In genomic region chr2:66528974-66529724, GRCh38 we compare ENCODE assay signal across 1 cellular context.
TF ChIP-seq lines count a peak whose summit lies in the region.

No MANE protein-coding gene starts in this region.

TF ChIP-seq in HepG2, 621 proteins besides CTCF, POLR2A, EP300 and RAD21 (continued from another document):
- TF ChIP-seq FOXP1 (IDR thresholded peaks at IDR 0.05) (no peak), FOXP1 (CRISPR knock-in tag; IDR thresholded peaks at IDR 0.05) (peak; percentile 57; the same call in 1 of the 2 replicates), TP53 (CRISPR knock-in tag; conservative IDR thresholded peaks at IDR 0.05) (no peak), AHDC1 (CRISPR knock-in tag; IDR thresholded peaks at IDR 0.05; ENCODE audit: borderline replicate concordance) (peak; percentile 46; the same call in 1 of the 2 replicates), RNF219 (CRISPR knock-in tag; IDR thresholded peaks at IDR 0.05) (no peak), ZSCAN20 (CRISPR knock-in tag; IDR thresholded peaks at IDR 0.05; ENCODE audit: borderline replicate concordance) (no peak), ZNF34 (CRISPR knock-in tag; IDR thresholded peaks at IDR 0.05; ENCODE audit: borderline replicate concordance) (no peak), GATAD2A (CRISPR knock-in tag; IDR thresholded peaks at IDR 0.05) (no peak), ARNTL (CRISPR knock-in tag; IDR thresholded peaks at IDR 0.05) (no peak), FOXO1 (CRISPR knock-in tag; IDR thresholded peaks at IDR 0.05) (peak; percentile 38; the same call in 1 of the 2 replicates), EZH2 (conservative IDR thresholded peaks at IDR 0.05; ENCODE audit: low read depth, low read length) (no peak)
